Comparison of ENCODE assay signal across 1 cellular context in genomic region chr5:122078116-122078865, GRCh38.
TF ChIP-seq lines count a peak whose summit lies in the region.

Gene LOX, minus strand, starts transcription at chr5:122078259. Its CDS starts 274 bp downstream, at chr5:122077985.

TF ChIP-seq in SK-N-SH treated with all-trans-retinoic acid at 6 μM for 48 hours, 23 proteins besides CTCF, POLR2A, EP300 and RAD21 (continued from another document):
- no peak for TF ChIP-seq TSHZ2 (CRISPR knock-in tag; IDR thresholded peaks at IDR 0.05)
- TF ChIP-seq ZNF70 (CRISPR knock-in tag; IDR thresholded peaks at IDR 0.05), result no peak
- no peak for TF ChIP-seq BACH2 (CRISPR knock-in tag; IDR thresholded peaks at IDR 0.05; ENCODE audit: borderline replicate concordance)
- TF ChIP-seq CSDC2 (CRISPR knock-in tag; IDR thresholded peaks at IDR 0.05), result no peak
- no peak for TF ChIP-seq PPARA (CRISPR knock-in tag; IDR thresholded peaks at IDR 0.05; ENCODE audit: borderline replicate concordance)
TF ChIP-seq in SK-N-SH treated with all-trans-retinoic acid at 6 μM for 48 hours: peak in this region for 0.
